8 cellular contexts compared by ENCODE assay signal in genomic region chr11:66720223-66720898, GRCh38. TPM values are rescaled to one million over a fixed set of nuclear protein-coding genes. Genes with fewer than 3 reads are reported as not detected.
DNase-seq lines count a peak whose midpoint lies in the region; ATAC-seq, FAIRE-seq and TF ChIP-seq lines count a peak whose summit lies in the region.

No MANE protein-coding gene starts in this region.

- no peak overlapping the region for H3K56ac ChIP-seq in H1 (replicated peaks; ENCODE audit: insufficient read length, low read depth, low read length)

- TF ChIP-seq POLR2A in H1 (IDR thresholded peaks at IDR 0.05; ENCODE audit: control extremely low read depth in 1 of 2, low read depth in 2 of 2, low read length in 2 of 2): no peak

- no peak overlapping the region for H3K4ac ChIP-seq in H1 (replicated peaks; ENCODE audit: insufficient read length, low read depth, low read length)

- no peaks in the 10 kb centered on the region for H3K36me3 ChIP-seq in SJCRH30
- H3K36me3 ChIP-seq in H1 (ENCODE audit: control insufficient read depth in 2 of 4, insufficient read depth in 4 of 4, low read length in 3 of 4): peaks cover 3 to 11% (median 6%) of the 10 kb centered on the region in 4 experiments; a peak in 6 of 8 replicates
- H3K36me3 ChIP-seq in osteoblast (ENCODE audit: insufficient read depth, low read length): no peaks in the 10 kb centered on the region

- H2BK5ac ChIP-seq in H1 (ENCODE audit: low read depth, low read length): no peak overlapping the region; the same call in 1 of the 2 replicates

- no peaks in the 10 kb centered on the region for H3K23me2 ChIP-seq in H1 (ENCODE audit: low read depth, low read length)

- H3K79me2 ChIP-seq in H1 (ENCODE audit: control insufficient read depth in 1 of 2, insufficient read depth in 2 of 2, low read length in 2 of 2) (peaks cover 0 to 26% of the 10 kb centered on the region in 2 experiments; a peak in 3 of 4 replicates), osteoblast (ENCODE audit: insufficient read depth, low read length) (no peaks in the 10 kb centered on the region)

- no peak overlapping the region for H3K14ac ChIP-seq in H1 (ENCODE audit: insufficient read length)

- POLR2A ChIA-PET in H1 (lab: Charles Lee; ENCODE audit: partially characterized antibody): interaction anchor here (0.9 kb wide), 1 partner anchor 114 kb away, joined by 3 read pairs; no protein-coding TSS in a partner anchor

- WGBS in H1 (ENCODE audit: extremely low coverage in 1 of 2, insufficient coverage in 1 of 2, insufficient read length in 1 of 2, insufficient replicate concordance in 2 of 2, low coverage in 1 of 2, low lambda C conversion rate in 2 of 2, missing lambda C conversion rate in 1 of 2), 2 experiments: 55% methylated on average over 14 of the region's 15 CpGs; no CpG with 5 or more reads in 1 of the 2 experiments

- peak; percentile 13; the same call in 1 of the 2 replicates for TF ChIP-seq RAD21 in Ishikawa (IDR thresholded peaks at IDR 0.05; ENCODE audit: low read depth)
- no peak for TF ChIP-seq RAD21 in H1 (IDR thresholded peaks at IDR 0.05 in 1 of 2, conservative IDR thresholded peaks at IDR 0.05 in 1 of 2; ENCODE audit: low read depth in 2 of 2, low read length in 2 of 2)

- DNase-seq in AG20443 (ENCODE audit: low spot score): peak; percentile 37
- DNase-seq in SJCRH30: peak; percentile 91 to 92
- DNase-seq in H1 (ENCODE audit: low read depth in 1 of 2, low spot score in 2 of 2): peak; percentile 41 to 81
- DNase-seq in osteoblast (ENCODE audit: insufficient read length, low spot score, missing footprints): peak; percentile 93

- H4K8ac ChIP-seq in H1 (ENCODE audit: extremely low read depth, insufficient read depth, low read length): no peak overlapping the region

- H3K4me1 ChIP-seq in SJCRH30 (peaks cover 23% of the 10 kb centered on the region), H1 (replicated peaks in 1 of 4; ENCODE audit: control insufficient read depth in 3 of 4, insufficient read depth in 4 of 4, low read length in 3 of 4) (peaks cover 16 to 39% (median 30%) of the 10 kb centered on the region in 4 experiments), osteoblast (ENCODE audit: insufficient read depth, low read length) (peaks cover 7% of the 10 kb centered on the region)

- CTCF ChIA-PET in H1 (lab: Charles Lee; ENCODE audit: partially characterized antibody): interaction anchor here (0.7 to 1.5 kb wide), 4 partner anchors 16 to 114 kb away, joined by 3 to 4 read pairs (median 4); no protein-coding TSS in a partner anchor

- ATAC-seq in GM18858 (IDR thresholded peaks at IDR 0.05; ENCODE audit: unreplicated experiment) (no peak), HG03439 (IDR thresholded peaks at IDR 0.05; ENCODE audit: unreplicated experiment) (no peak), GM21529 (IDR thresholded peaks at IDR 0.05; ENCODE audit: unreplicated experiment) (no peak)

- 0 out of 4 replicates have a peak, but pooled peaks of 1 of the 3 experiments have one; percentile 10 for TF ChIP-seq CTCF in H1 (IDR thresholded peaks at IDR 0.05; ENCODE audit: control extremely low read depth in 1 of 3, insufficient read depth in 1 of 3, low read depth in 1 of 3, low read length in 3 of 3)
- no peak for TF ChIP-seq CTCF in osteoblast (IDR thresholded peaks at IDR 0.05; ENCODE audit: extremely low read depth, low read depth, low read length)

- H3K27ac ChIP-seq in SJCRH30 (no peak overlapping the region), H1 (ENCODE audit: low read depth, low read length) (0 out of 2 replicates have a peak overlapping the region, but pooled peaks have one; percentile 33), osteoblast (ENCODE audit: low read depth, low read length) (no peak overlapping the region)

- H3K23ac ChIP-seq in H1 (ENCODE audit: insufficient read length): no peak overlapping the region

- H2AFZ ChIP-seq in H1 (ENCODE audit: low read length) (no peak overlapping the region), osteoblast (ENCODE audit: low read length) (no peak overlapping the region)

- no peaks in the 10 kb centered on the region for H3K27me3 ChIP-seq in SJCRH30
- H3K27me3 ChIP-seq in H1 (replicated peaks in 1 of 4; ENCODE audit: control insufficient read depth in 3 of 4, extremely low read depth in 1 of 4, insufficient read depth in 3 of 4, low read length in 3 of 4): no peaks in the 10 kb centered on the region; a peak in 1 of 7 replicates
- H3K27me3 ChIP-seq in osteoblast (ENCODE audit: insufficient read depth, low read length): peaks cover 12% of the 10 kb centered on the region

- H3K18ac ChIP-seq in H1 (ENCODE audit: extremely low read depth, low read length): peak overlapping the region; percentile 75

- H2BK120ac ChIP-seq in H1 (replicated peaks; ENCODE audit: low read depth, low read length): no peak overlapping the region

- H3K79me1 ChIP-seq in H1 (ENCODE audit: low read depth, low read length): peaks cover 20% of the 10 kb centered on the region

- H2BK15ac ChIP-seq in H1 (ENCODE audit: low read length): no peak overlapping the region

- H3K4me3 ChIP-seq in SJCRH30 (no peak overlapping the region), H1 (ENCODE audit: extremely low read depth in 1 of 4, insufficient read depth in 2 of 4, low read depth in 3 of 4, low read length in 4 of 4) (no peak overlapping the region), osteoblast (ENCODE audit: insufficient read depth, low read length) (no peak overlapping the region)

- no peak overlapping the region for H2AK5ac ChIP-seq in H1 (ENCODE audit: low read depth, low read length)

- no peak overlapping the region for H4K5ac ChIP-seq in H1 (ENCODE audit: insufficient read length, low read depth, low read length)

- H2BK20ac ChIP-seq in H1 (ENCODE audit: low read length): no peak overlapping the region

- TF ChIP-seq EP300 in Ishikawa (IDR thresholded peaks at IDR 0.05; ENCODE audit: borderline replicate concordance): peak; percentile 64; the same call in 1 of the 2 replicates
- TF ChIP-seq EP300 in H1 (IDR thresholded peaks at IDR 0.05; ENCODE audit: borderline replicate concordance in 1 of 2, low read depth in 2 of 2, low read length in 2 of 2): no peak

- H3K4me2 ChIP-seq in H1 (ENCODE audit: insufficient read depth in 1 of 2, low read depth in 2 of 2, low read length in 2 of 2) (peak overlapping the region; percentile 20 to 52; a peak in 3 of 4 replicates), osteoblast (ENCODE audit: insufficient read depth, low read length) (peak overlapping the region; percentile 24)

- no peak overlapping the region for H3K9ac ChIP-seq in H1 (replicated peaks in 1 of 4; ENCODE audit: extremely low read depth in 1 of 4, low read depth in 3 of 4, low read length in 3 of 4)

- FAIRE-seq in H1 (lab: Jason Lieb, UNC): no peak

- H3K9me3 ChIP-seq in SJCRH30 (replicated peaks) (no peaks in the 10 kb centered on the region), H1 (ENCODE audit: insufficient read depth in 2 of 2, low read depth in 1 of 2, low read length in 1 of 2) (no peaks in the 10 kb centered on the region), osteoblast (ENCODE audit: low read depth, low read length) (no peaks in the 10 kb centered on the region)

- no peak overlapping the region for H2BK12ac ChIP-seq in H1 (ENCODE audit: low read depth, low read length)

- no peak overlapping the region for H4K91ac ChIP-seq in H1 (replicated peaks; ENCODE audit: insufficient read length, low read length)

- H4K20me1 ChIP-seq in H1 (replicated peaks in 1 of 2; ENCODE audit: control insufficient read depth in 1 of 2, insufficient read depth in 2 of 2, low read length in 2 of 2): no peaks in the 10 kb centered on the region
- H4K20me1 ChIP-seq in osteoblast (ENCODE audit: insufficient read depth, low read length): no peaks in the 10 kb centered on the region

TF ChIP-seq in Ishikawa, 13 proteins besides CTCF, POLR2A, EP300 and RAD21 (continues in another document):
- TF ChIP-seq CREB1 (IDR thresholded peaks at IDR 0.05; ENCODE audit: low read depth) (no peak), TAF1 (IDR thresholded peaks at IDR 0.05; ENCODE audit: low read depth) (peak; percentile 63; the same call in 1 of the 2 replicates), YY1 (IDR thresholded peaks at IDR 0.05; ENCODE audit: low read depth) (0 out of 2 replicates have a peak, but pooled peaks have one; percentile 46), ZBTB7A (IDR thresholded peaks at IDR 0.05; ENCODE audit: low read depth) (peak; percentile 9; the same call in 1 of the 2 replicates), EGR1 (IDR thresholded peaks at IDR 0.05) (peak; percentile 88)

TF ChIP-seq in H1, 55 proteins besides CTCF, POLR2A, EP300 and RAD21 (continues in another document):
- TF ChIP-seq JUND (IDR thresholded peaks at IDR 0.05; ENCODE audit: low read length): peak; percentile 84
- TF ChIP-seq TAF1 (IDR thresholded peaks at IDR 0.05; ENCODE audit: low read depth, low read length): peak; percentile 40; the same call in 1 of the 2 replicates
- TF ChIP-seq TAF7 (optimal IDR thresholded peaks at IDR 0.05; ENCODE audit: borderline replicate concordance, low read depth, low read length): no peak
- TF ChIP-seq MAX (IDR thresholded peaks at IDR 0.05): peak; percentile 32; the same call in 1 of the 2 replicates

RNA-seq across cellular contexts. Expression of gene SPTBN2, which starts 8.7 kb away (rescaled TPM):
- total RNA-seq in SJCRH30 (2014; rRNA removed; shearing (Covaris generic)): 4.8 and 8.5 TPM in 2 replicates
- total RNA-seq in H1 (2021; fragmentation: NEBNext Ultra II Directional; extraction: Animal tissue kit (Norgen Biotek cat#: 25700)): 69.0 and 71.4 TPM in 2 replicates
- 19.1 and 25.9 TPM in 2 replicates for polyA plus RNA-seq in H1 (2011; rRNA removed)
- 22.8 TPM for polyA plus RNA-seq in H1 (2011; cell fraction: cytosol; rRNA removed)
- 87.4 TPM for polyA plus RNA-seq in H1 (2011; cell fraction: nucleus; rRNA removed)
- polyA plus RNA-seq in H1 (2012, experiment 1 of 2): 33.8 to 72.3 TPM (median 66.2 TPM) in 4 replicates
- 35.6 TPM for polyA plus RNA-seq in H1 (2012, experiment 2 of 2)
- polyA plus RNA-seq in H1 (2013, experiment 1 of 2): 24.5 TPM
- 25.1 TPM for polyA plus RNA-seq in H1 (2013, experiment 2 of 2)
- 37.3 and 37.6 TPM in 2 replicates for polyA minus RNA-seq in H1 (2011; rRNA and poly(A)+ RNA removed)
- polyA minus RNA-seq in H1 (2011; cell fraction: cytosol; rRNA and poly(A)+ RNA removed): 28.1 TPM
- polyA minus RNA-seq in H1 (2011; cell fraction: nucleus; rRNA and poly(A)+ RNA removed): 34.3 TPM
- total RNA-seq in osteoblast: 0.88 and 2.2 TPM in 2 replicates

RNA-seq across cellular contexts. Expression of gene RBM4B, which starts 42.7 kb away (rescaled TPM):
- 23.7 and 24.7 TPM in 2 replicates for total RNA-seq in SJCRH30 (2014; rRNA removed; shearing (Covaris generic))
- total RNA-seq in H1 (2021; fragmentation: NEBNext Ultra II Directional; extraction: Animal tissue kit (Norgen Biotek cat#: 25700)): 27.5 and 30.6 TPM in 2 replicates
- 19.2 and 30.5 TPM in 2 replicates for polyA plus RNA-seq in H1 (2011; rRNA removed)
- 32.9 TPM for polyA plus RNA-seq in H1 (2011; cell fraction: cytosol; rRNA removed)
- 37.4 TPM for polyA plus RNA-seq in H1 (2011; cell fraction: nucleus; rRNA removed)
- 25.2 to 37.5 TPM (median 29.7 TPM) in 4 replicates for polyA plus RNA-seq in H1 (2012, experiment 1 of 2)
- polyA plus RNA-seq in H1 (2012, experiment 2 of 2): 7.2 TPM
- polyA plus RNA-seq in H1 (2013, experiment 1 of 2): 25.9 TPM
- 24.2 TPM for polyA plus RNA-seq in H1 (2013, experiment 2 of 2)
- polyA minus RNA-seq in H1 (2011; rRNA and poly(A)+ RNA removed): 25.2 and 29.1 TPM in 2 replicates
- polyA minus RNA-seq in H1 (2011; cell fraction: cytosol; rRNA and poly(A)+ RNA removed): 11.6 TPM
- polyA minus RNA-seq in H1 (2011; cell fraction: nucleus; rRNA and poly(A)+ RNA removed): 24.8 TPM
- 19.2 and 21.8 TPM in 2 replicates for total RNA-seq in osteoblast

Comparison
In these comparisons a context has a peak if more than half of its experiments do, and no peak if none do; other contexts are left out.
1. DNase-seq: peak in every context shown above with its lines; median percentile 93 in osteoblast; 92 in SJCRH30; 61 in H1; 37 in AG20443.